In genomic region chr1:178048426-178048825, GRCh38 we compare ENCODE assay signal across 21 cellular contexts. TPM values are rescaled to one million over a fixed set of nuclear protein-coding genes. Genes with fewer than 3 reads are reported as not detected.
"Had no signal": no experiment of that assay in that cellular context is flagged by ENCODE, and none has a peak within 500 bp of the region (broad histone marks: within the 10 kb centered on the region; RNA-seq: fewer than 3 reads in every experiment).

No MANE protein-coding gene starts in this region.

- H3K4me3 ChIP-seq: esophagus squamous epithelium, gastrocnemius medialis, heart left ventricle, lower lobe of right lung, psoas muscle, tibial artery, uterus had no signal

- H3K36me3 Mint-ChIP-seq: activated naive CD4-positive, alpha-beta T cell treated with anti-CD3 and anti-CD28 coated beads, Interleukin-2, amount 50 U/mL, for 72 hours; stimulated activated memory B cell treated with anti-CD40 and anti-IgM and Interleukin-4, amounts not matched to agents 10 μg/mL and 1 μg/mL and 100 μg/mL, for 72 hours had no signal

- H3K9me3 Mint-ChIP-seq: activated CD4-positive, alpha-beta T cell treated with anti-CD3 and anti-CD28 coated beads, Interleukin-2, amount 10 ng/mL, durations not matched to agents 24 days and 14 days; activated T-cell treated with anti-CD3 and anti-CD28 coated beads, Interleukin-2, amount 50 U/mL, for 72 hours; neural crest cell; stimulated activated memory B cell treated with anti-CD40 and anti-IgM and Interleukin-4, amounts not matched to agents 10 μg/mL and 1 μg/mL and 100 μg/mL, for 72 hours had no signal

- H3K27ac Mint-ChIP-seq: activated CD4-positive, alpha-beta T cell treated with anti-CD3 and anti-CD28 coated beads, Interleukin-2, amount 10 ng/mL, durations not matched to agents 24 days and 14 days; activated CD8-positive, alpha-beta T cell treated with anti-CD3 and anti-CD28 coated beads, Interleukin-2, amount 10 ng/mL, durations not matched to agents 7 days and 5 days; activated naive CD4-positive, alpha-beta T cell treated with anti-CD3 and anti-CD28 coated beads, Interleukin-2, amount 50 U/mL, for 72 hours; activated T-cell treated with anti-CD3 and anti-CD28 coated beads, Interleukin-2, amount 50 U/mL, for 72 hours; stimulated activated memory B cell treated with anti-CD40 and anti-IgM and Interleukin-4, amounts not matched to agents 10 μg/mL and 1 μg/mL and 100 μg/mL, for 72 hours had no signal

- DNase-seq: activated CD4-positive, alpha-beta T cell treated with anti-CD3 and anti-CD28 coated beads, Interleukin-2, amount 10 ng/mL, durations not matched to agents 24 days and 14 days; activated CD4-positive, CD25-positive, alpha-beta regulatory T cell; activated CD8-positive, alpha-beta memory T cell treated with anti-CD3 and anti-CD28 coated beads, Interleukin-2, amount 50 U/mL, for 4 hours; activated CD8-positive, alpha-beta T cell treated with anti-CD3 and anti-CD28 coated beads, Interleukin-2, amount 10 ng/mL, durations not matched to agents 7 days and 5 days; activated gamma-delta T cell; activated T-cell treated with anti-CD3 and anti-CD28 coated beads, Interleukin-2, amount 50 U/mL, for 72 hours; amniotic stem cell; caudate nucleus; esophagus squamous epithelium; gastrocnemius medialis; heart left ventricle; left cardiac atrium; lower lobe of right lung; midbrain; psoas muscle; tibial artery; uterus had no signal

- H3K27me3 Mint-ChIP-seq: activated CD4-positive, alpha-beta T cell treated with anti-CD3 and anti-CD28 coated beads, Interleukin-2, amount 10 ng/mL, durations not matched to agents 24 days and 14 days had no signal

- H3K27me3 ChIP-seq: esophagus squamous epithelium, gastrocnemius medialis, heart left ventricle, tibial artery, uterus had no signal

- H3K4me3 Mint-ChIP-seq: activated CD4-positive, alpha-beta T cell treated with anti-CD3 and anti-CD28 coated beads, Interleukin-2, amount 10 ng/mL, durations not matched to agents 24 days and 14 days; activated CD8-positive, alpha-beta T cell treated with anti-CD3 and anti-CD28 coated beads, Interleukin-2, amount 10 ng/mL, durations not matched to agents 7 days and 5 days; activated T-cell treated with anti-CD3 and anti-CD28 coated beads, Interleukin-2, amount 50 U/mL, for 72 hours; neural crest cell; stimulated activated memory B cell treated with anti-CD40 and anti-IgM and Interleukin-4, amounts not matched to agents 10 μg/mL and 1 μg/mL and 100 μg/mL, for 72 hours had no signal

- H3K27ac ChIP-seq: gastrocnemius medialis, heart left ventricle, lower lobe of right lung, psoas muscle, tibial artery, uterus had no signal

- H3K4me1 ChIP-seq: psoas muscle, tibial artery, uterus had no signal

- H3K36me3 ChIP-seq: esophagus squamous epithelium, gastrocnemius medialis, heart left ventricle, lower lobe of right lung, tibial artery, uterus had no signal

- ATAC-seq: activated CD8-positive, alpha-beta T cell treated with anti-CD3 and anti-CD28 coated beads, Interleukin-2, amount 10 ng/mL, durations not matched to agents 7 days and 5 days; activated naive CD4-positive, alpha-beta T cell treated with anti-CD3 and anti-CD28 coated beads, Interleukin-2, amount 50 U/mL, for 72 hours; activated T-cell treated with anti-CD3 and anti-CD28 coated beads, Interleukin-2, amount 50 U/mL, for 72 hours; gastrocnemius medialis; heart left ventricle; left cardiac atrium; lower lobe of right lung; psoas muscle; stimulated activated memory B cell treated with anti-CD40 and anti-IgM and Interleukin-4, amounts not matched to agents 10 μg/mL and 1 μg/mL and 100 μg/mL, for 72 hours had no signal

- H3K4me1 Mint-ChIP-seq: activated CD4-positive, alpha-beta T cell treated with anti-CD3 and anti-CD28 coated beads, Interleukin-2, amount 10 ng/mL, durations not matched to agents 24 days and 14 days; stimulated activated memory B cell treated with anti-CD40 and anti-IgM and Interleukin-4, amounts not matched to agents 10 μg/mL and 1 μg/mL and 100 μg/mL, for 72 hours had no signal

- FAIRE-seq: colon had no signal

- H3K9me3 ChIP-seq: gastrocnemius medialis, lower lobe of right lung, psoas muscle, uterus had no signal

RNA-seq across cellular contexts. Expression of gene RASAL2, which starts 45.5 kb away (rescaled TPM):
- total RNA-seq: activated CD4-positive, alpha-beta T cell treated with anti-CD3 and anti-CD28 coated beads, Interleukin-2, amount 10 ng/mL, durations not matched to agents 24 days and 14 days; activated CD8-positive, alpha-beta T cell treated with anti-CD3 and anti-CD28 coated beads, Interleukin-2, amount 10 ng/mL, durations not matched to agents 7 days and 5 days; activated naive CD4-positive, alpha-beta T cell treated with anti-CD3 and anti-CD28 coated beads, Interleukin-2, amount 50 U/mL, for 72 hours had no signal
